19 cellular contexts compared by ENCODE assay signal in genomic region chr14:54877015-54877702, GRCh38. TPM values are rescaled to one million over a fixed set of nuclear protein-coding genes. Genes with fewer than 3 reads are reported as not detected.
DNase-seq lines count a peak whose midpoint lies in the region; ATAC-seq and TF ChIP-seq lines count a peak whose summit lies in the region.
"Had no signal": no experiment of that assay in that cellular context is flagged by ENCODE, and none has a peak within 500 bp of the region (broad histone marks: within the 10 kb centered on the region; RNA-seq: fewer than 3 reads in every experiment).

No MANE protein-coding gene starts in this region.

- no peak overlapping the region for H3K4me3 Mint-ChIP-seq in activated T-cell treated with anti-CD3 and anti-CD28 coated beads, Interleukin-2, amount 50 U/mL, for 24 hours
- H3K4me3 Mint-ChIP-seq in type B pancreatic cell = no peak overlapping the region
- H3K4me3 Mint-ChIP-seq: activated CD4-positive, alpha-beta T cell treated with anti-CD3 and anti-CD28 coated beads, Interleukin-2, amount 10 ng/mL, durations not matched to agents 7 days and 5 days; stimulated activated naive B cell treated with anti-CD40 and anti-IgM and Interleukin-4, amounts not matched to agents 10 μg/mL and 1 μg/mL and 100 μg/mL, for 72 hours; T-helper 2 cell treated with Interferon-gamma antibody and Interleukin-4, amounts not matched to agents 5 μg/mL and 100 μg/mL, for 36 hours had no signal

- peaks cover 37% of the 10 kb centered on the region for H3K4me1 Mint-ChIP-seq in activated T-cell treated with anti-CD3 and anti-CD28 coated beads, Interleukin-2, amount 50 U/mL, for 24 hours (ENCODE audit: low read depth)
- peaks cover 9% of the 10 kb centered on the region for H3K4me1 Mint-ChIP-seq in type B pancreatic cell (ENCODE audit: unreplicated experiment)

- H3K27me3 Mint-ChIP-seq in activated T-cell treated with anti-CD3 and anti-CD28 coated beads, Interleukin-2, amount 50 U/mL, for 24 hours = no peaks in the 10 kb centered on the region
- no peaks in the 10 kb centered on the region for H3K27me3 Mint-ChIP-seq in type B pancreatic cell
- H3K27me3 Mint-ChIP-seq: activated CD4-positive, alpha-beta T cell treated with anti-CD3 and anti-CD28 coated beads, Interleukin-2, amount 10 ng/mL, durations not matched to agents 7 days and 5 days; stimulated activated naive B cell treated with anti-CD40 and anti-IgM and Interleukin-4, amounts not matched to agents 10 μg/mL and 1 μg/mL and 100 μg/mL, for 72 hours had no signal

- no peaks in the 10 kb centered on the region for H3K9me3 Mint-ChIP-seq in activated T-cell treated with anti-CD3 and anti-CD28 coated beads, Interleukin-2, amount 50 U/mL, for 24 hours
- no peaks in the 10 kb centered on the region for H3K9me3 Mint-ChIP-seq in type B pancreatic cell
- H3K9me3 Mint-ChIP-seq: activated CD4-positive, alpha-beta T cell treated with anti-CD3 and anti-CD28 coated beads, Interleukin-2, amount 10 ng/mL, durations not matched to agents 7 days and 5 days; stimulated activated naive B cell treated with anti-CD40 and anti-IgM and Interleukin-4, amounts not matched to agents 10 μg/mL and 1 μg/mL and 100 μg/mL, for 72 hours had no signal

- H3K27ac Mint-ChIP-seq in activated T-cell treated with anti-CD3 and anti-CD28 coated beads, Interleukin-2, amount 50 U/mL, for 24 hours = peak overlapping the region; percentile 68
- peak overlapping the region; percentile 1 for H3K27ac Mint-ChIP-seq in type B pancreatic cell
- H3K27ac Mint-ChIP-seq: activated CD4-positive, alpha-beta T cell treated with anti-CD3 and anti-CD28 coated beads, Interleukin-2, amount 10 ng/mL, durations not matched to agents 7 days and 5 days; stimulated activated naive B cell treated with anti-CD40 and anti-IgM and Interleukin-4, amounts not matched to agents 10 μg/mL and 1 μg/mL and 100 μg/mL, for 72 hours; T-helper 2 cell treated with Interferon-gamma antibody and Interleukin-4, amounts not matched to agents 5 μg/mL and 100 μg/mL, for 36 hours had no signal

- H3K4me1 ChIP-seq in foreskin keratinocyte = peaks cover 11% of the 10 kb centered on the region
- H3K4me1 ChIP-seq: uterus had no signal

- no peak overlapping the region for H3K4me3 ChIP-seq in fibroblast of the aortic adventitia (ENCODE audit: low read depth, low read length)
- H3K4me3 ChIP-seq: hepatocyte, lung, uterus had no signal

- H3K27me3 ChIP-seq in foreskin keratinocyte = no peaks in the 10 kb centered on the region
- H3K27me3 ChIP-seq: hepatocyte, uterus had no signal

- TF ChIP-seq CTCF in fibroblast of the aortic adventitia (IDR thresholded peaks at IDR 0.05; ENCODE audit: insufficient read depth, low read length) (no peak), type B pancreatic cell (conservative IDR thresholded peaks at IDR 0.05) (no peak), foreskin keratinocyte (conservative IDR thresholded peaks at IDR 0.05) (no peak)

- H3K27ac ChIP-seq in foreskin keratinocyte = no peak overlapping the region
- H3K27ac ChIP-seq: hepatocyte had no signal

- no peak for ATAC-seq in HG03039 (IDR thresholded peaks at IDR 0.05; ENCODE audit: unreplicated experiment)
- ATAC-seq in foreskin keratinocyte = no peak
- ATAC-seq: stimulated activated naive B cell treated with anti-CD40 and anti-IgM and Interleukin-4, amounts not matched to agents 10 μg/mL and 1 μg/mL and 100 μg/mL, for 72 hours had no signal

- peaks cover 22% of the 10 kb centered on the region for H3K36me3 Mint-ChIP-seq in activated T-cell treated with anti-CD3 and anti-CD28 coated beads, Interleukin-2, amount 50 U/mL, for 24 hours (ENCODE audit: low read depth)
- H3K36me3 Mint-ChIP-seq in type B pancreatic cell = peaks cover 3% of the 10 kb centered on the region

- no peak for DNase-seq in activated T-cell treated with anti-CD3 and anti-CD28 coated beads, Interleukin-2, amount 50 U/mL, for 24 hours
- DNase-seq in activated T-cell treated with anti-CD3 and anti-CD28 coated beads for 4 hours (no peak), SK-N-DZ (ENCODE audit: low spot score) (peak; percentile 34), fibroblast of the aortic adventitia (ENCODE audit: low read depth) (peak; percentile 68), type B pancreatic cell (ENCODE audit: extremely low spot score, unreplicated experiment) (no peak), foreskin keratinocyte (no peak), SKM-1 (lab: John Stamatoyannopoulos, UW; ENCODE audit: unreplicated experiment) (no peak)
- DNase-seq: activated CD4-positive, alpha-beta T cell treated with anti-CD3 and anti-CD28 coated beads, Interleukin-2, amount 10 ng/mL, durations not matched to agents 7 days and 5 days; erythroblast; NCI-H1105; NCI-H510A treated with DMSO at 0.1 percent for 48 hours; nucleus accumbens; RPMI8226; stimulated activated naive B cell treated with anti-CD40 and anti-IgM and Interleukin-4, amounts not matched to agents 10 μg/mL and 1 μg/mL and 100 μg/mL, for 72 hours; uterus had no signal

RNA-seq across cellular contexts. Expression of gene GCH1, which starts 25.5 kb away (rescaled TPM):
- polyA plus RNA-seq in SK-N-DZ (2014; cell fraction: cytosol; rRNA removed) = 7.0 and 9.2 TPM in 2 replicates
- polyA plus RNA-seq in SK-N-DZ (2014; cell fraction: nucleus; rRNA removed) = 4.4 and 8.7 TPM in 2 replicates
- total RNA-seq in fibroblast of the aortic adventitia (ENCODE audit: low replicate concordance) (1.9 and 2.3 TPM in 2 replicates), type B pancreatic cell (ENCODE audit: low replicate concordance) (18.2 and 29.6 TPM in 2 replicates), foreskin keratinocyte (3.8 and 4.4 TPM in 2 replicates)
- polyA plus RNA-seq in foreskin keratinocyte = 2.8 and 3.1 TPM in 2 replicates

Comparison
In these comparisons a context has a peak if more than half of its experiments do, and no peak if none do; other contexts are left out.
1. DNase-seq: peak in SK-N-DZ (single experiment) and fibroblast of the aortic adventitia (single experiment); none in activated T-cell treated with anti-CD3 and anti-CD28 coated beads, Interleukin-2, amount 50 U/mL, for 24 hours (single experiment), activated T-cell treated with anti-CD3 and anti-CD28 coated beads for 4 hours (single experiment), type B pancreatic cell (single experiment), foreskin keratinocyte (0 of 2) and SKM-1 (single experiment).